In the genomic region with DNA sequence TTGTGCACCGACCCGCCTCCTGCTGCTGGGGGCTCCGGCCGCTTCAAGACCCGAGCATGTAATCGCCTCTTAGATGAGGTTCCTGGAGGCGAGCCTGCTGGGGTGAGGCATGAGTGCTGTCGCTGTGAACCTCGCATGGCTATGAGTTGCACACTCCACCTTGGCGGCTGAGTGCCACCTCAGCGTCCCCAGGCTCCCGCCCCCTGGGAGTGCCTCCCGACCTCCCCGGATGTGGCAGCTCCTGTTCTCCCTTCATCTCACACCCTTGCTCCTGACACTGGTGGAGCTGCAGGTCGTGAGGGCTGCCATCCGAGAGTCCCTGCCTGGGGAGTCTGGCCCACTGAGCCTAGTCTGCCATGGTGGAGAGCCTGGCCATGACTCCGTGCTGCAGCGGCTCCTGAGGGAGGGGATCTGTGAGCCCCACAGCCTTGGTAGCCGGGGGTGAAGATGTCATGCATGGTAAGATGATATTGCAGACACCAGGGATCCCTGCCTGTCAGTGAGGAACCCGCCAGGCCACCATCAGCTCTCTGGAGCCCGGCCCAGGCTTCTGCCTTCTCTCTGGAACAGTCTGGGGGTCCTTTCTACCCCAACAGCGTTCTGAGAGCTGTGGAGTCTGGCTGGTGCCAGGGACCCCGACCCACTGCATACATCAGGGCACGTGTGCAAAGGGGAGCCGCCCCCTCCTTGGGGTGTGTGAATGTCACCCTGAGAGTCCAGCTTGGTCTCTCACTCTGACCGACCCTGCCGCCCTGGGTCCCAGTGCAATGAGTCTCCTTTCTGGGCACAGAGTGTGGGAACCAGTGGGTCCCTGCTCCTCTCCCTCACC, we compare ENCODE assay signal across 22 cellular contexts.
DNase-seq lines count a peak whose midpoint lies in the region; ATAC-seq and TF ChIP-seq lines count a peak whose summit lies in the region.
"Had no signal": no experiment of that assay in that cellular context is flagged by ENCODE, and none has a peak within 500 bp of the region (broad histone marks: within the 10 kb centered on the region; RNA-seq: fewer than 3 reads in every experiment).

No MANE protein-coding gene starts in this region.

- H4K91ac ChIP-seq in trophoblast cell (ENCODE audit: low read depth, low read length): peak overlapping the region; percentile 36

- TF ChIP-seq CTCF in uterus (IDR thresholded peaks at IDR 0.05) (no peak), SK-N-SH (IDR thresholded peaks at IDR 0.05) (no peak)

- H3K4me1 ChIP-seq in trophoblast cell (ENCODE audit: control insufficient read depth in 1 of 2, insufficient read depth in 2 of 2, low read length in 2 of 2) (peaks cover 39 to 42% of the 10 kb centered on the region in 2 experiments), uterus (peaks cover 24 to 27% of the 10 kb centered on the region in 2 donors), SK-N-SH (ENCODE audit: control insufficient read depth in 1 of 2, insufficient read depth in 2 of 2, low read depth in 1 of 2, low read length in 1 of 2) (peaks cover 0 to 51% of the 10 kb centered on the region in 2 experiments; a peak in 1 of 4 replicates)
- H3K4me1 ChIP-seq: pancreas had no signal

- H2AFZ ChIP-seq in trophoblast cell (ENCODE audit: insufficient read depth, low read length, poor library complexity) (peak overlapping the region; percentile 31), SK-N-SH (ENCODE audit: low read depth) (no peak overlapping the region)

- H2BK12ac ChIP-seq in trophoblast cell (ENCODE audit: low read length): peak overlapping the region; percentile 51

- H3K9me3 ChIP-seq in trophoblast cell (ENCODE audit: insufficient read depth, low read depth, low read length) (peaks cover 3% of the 10 kb centered on the region), uterus (no peaks in the 10 kb centered on the region), SK-N-SH (no peaks in the 10 kb centered on the region)
- H3K9me3 ChIP-seq: pancreas had no signal

- no peak overlapping the region for H3K9ac ChIP-seq in trophoblast cell (ENCODE audit: low read length)
- no peak overlapping the region for H3K9ac ChIP-seq in SK-N-SH

- H3K23ac ChIP-seq in trophoblast cell (ENCODE audit: low read length): no peak overlapping the region

- no peak for TF ChIP-seq POLR2A in uterus (IDR thresholded peaks at IDR 0.05)

- no peaks in the 10 kb centered on the region for H3K27me3 ChIP-seq in trophoblast cell (ENCODE audit: insufficient read depth, low read length)
- no peaks in the 10 kb centered on the region for H3K27me3 ChIP-seq in uterus
- no peaks in the 10 kb centered on the region for H3K27me3 ChIP-seq in SK-N-SH (ENCODE audit: insufficient read depth)
- H3K27me3 ChIP-seq: pancreas had no signal

- no peak overlapping the region for H3K4me3 ChIP-seq in trophoblast cell (ENCODE audit: low read depth, low read length)
- no peak overlapping the region for H3K4me3 ChIP-seq in uterus
- H3K4me3 ChIP-seq in SK-N-SH (ENCODE audit: low read depth in 2 of 2, low read length in 1 of 2): no peak overlapping the region
- H3K4me3 ChIP-seq: GM12878, pancreas, SK-N-MC, smooth muscle cell had no signal

- no peak overlapping the region for H4K12ac ChIP-seq in trophoblast cell (ENCODE audit: low read depth, low read length)

- peak overlapping the region; percentile 4 for H4K8ac ChIP-seq in trophoblast cell (ENCODE audit: low read depth, low read length)

- H3K79me2 ChIP-seq in trophoblast cell (ENCODE audit: control insufficient read depth, insufficient read depth, low read length, poor library complexity) (no peaks in the 10 kb centered on the region), SK-N-SH (ENCODE audit: insufficient read depth) (no peaks in the 10 kb centered on the region)

- peak; percentile 68 for DNase-seq in cardiac septum (ENCODE audit: low spot score)
- DNase-seq in left cardiac atrium: no peak
- DNase-seq in islet precursor cell: peak; percentile 54
- DNase-seq in trophoblast cell: no peak
- DNase-seq in uterus: peak in 1 of 2 donors; percentile 21
- DNase-seq in SK-N-SH: no peak
- DNase-seq in T-helper 9 cell: no peak
- no peak for DNase-seq in NOMO-1 treated with dmso at 0.1 percent for 144 hours (lab: John Stamatoyannopoulos, UW; ENCODE audit: unreplicated experiment)
- DNase-seq: activated CD4-positive, alpha-beta T cell treated with anti-CD3 and anti-CD28 coated beads, Interleukin-2, amount 10 ng/mL, durations not matched to agents 24 days and 14 days; activated naive CD4-positive, alpha-beta T cell; DMS 273 treated with DMSO at 0.1 percent for 48 hours; foreskin fibroblast; GDM1; kidney glomerular epithelial cell; NCI-H2171; NCI-H748 treated with DMSO at 0.1 percent for 48 hours; PC-3; stimulated activated CD8-positive, alpha-beta memory T cell treated with anti-CD3 and anti-CD28 coated beads, Interleukin-4, amount 100 ng/mL, for 48 hours had no signal

- no peaks in the 10 kb centered on the region for H3F3A ChIP-seq in SK-N-SH (replicated peaks; ENCODE audit: insufficient read depth)

- WGBS in trophoblast cell (ENCODE audit: extremely low coverage, insufficient coverage, insufficient read length): no CpG with 5 or more reads among the region's 27 CpGs
- WGBS in SK-N-SH (ENCODE audit: low lambda C conversion rate): 81% methylated on average over 6 of the region's 27 CpGs

- H2BK120ac ChIP-seq in trophoblast cell (ENCODE audit: insufficient read depth, low read length, poor library complexity): peak overlapping the region; percentile 40

- H3K9me2 ChIP-seq in SK-N-SH: no peaks in the 10 kb centered on the region

- no peaks in the 10 kb centered on the region for H4K20me1 ChIP-seq in SK-N-SH (ENCODE audit: insufficient read depth)

- CTCF ChIA-PET in SK-N-SH (lab: Yijun Ruan, JAX): interaction anchor here (1.3 kb wide), 1 partner anchor 11 kb away, joined by 3 read pairs; no protein-coding TSS in a partner anchor

- TF ChIP-seq RAD21 in SK-N-SH (IDR thresholded peaks at IDR 0.05; ENCODE audit: low read length): no peak

- H2AK5ac ChIP-seq in trophoblast cell (ENCODE audit: low read length): peak overlapping the region; percentile 67

- H3K14ac ChIP-seq in trophoblast cell (ENCODE audit: low read length): peak overlapping the region; percentile 35

- H3K4me2 ChIP-seq in trophoblast cell (ENCODE audit: low read length) (no peak overlapping the region), SK-N-SH (no peak overlapping the region)

- H3K18ac ChIP-seq in trophoblast cell (ENCODE audit: low read length): peak overlapping the region; percentile 32

- H2BK5ac ChIP-seq in trophoblast cell (ENCODE audit: low read depth, low read length, poor library complexity): peak overlapping the region; percentile 6

- intact Hi-C loops in cardiac septum (cut with DNase I) (loop anchor here (5.0 kb wide), 1 partner anchor 62 kb away; no protein-coding TSS in a partner anchor), left cardiac atrium (cut with DNase I) (no loop called here), uterus (cut with DNase I; ENCODE audit: low total_unique reads) (no loop called here)

- no peak for ATAC-seq in left cardiac atrium
- ATAC-seq: GM12878, PC-3 had no signal

- POLR2A ChIA-PET in SK-N-SH (lab: Yijun Ruan, JAX): interaction anchor here (1.7 kb wide), 1 partner anchor 70 kb away, joined by 4 read pairs; no protein-coding TSS in a partner anchor

- no peak for TF ChIP-seq EP300 in SK-N-SH (IDR thresholded peaks at IDR 0.05; ENCODE audit: borderline replicate concordance in 1 of 2, low read depth in 1 of 2, low read length in 1 of 2)

- H3K36me3 ChIP-seq in trophoblast cell (ENCODE audit: control insufficient read depth in 1 of 2, insufficient read depth in 2 of 2, low read length in 2 of 2) (no peaks in the 10 kb centered on the region), uterus (no peaks in the 10 kb centered on the region), SK-N-SH (replicated peaks in 1 of 2; ENCODE audit: control insufficient read depth in 1 of 2, insufficient read depth in 2 of 2, low read length in 1 of 2) (no peaks in the 10 kb centered on the region)
- H3K36me3 ChIP-seq: pancreas had no signal

- H3K27ac ChIP-seq in trophoblast cell (ENCODE audit: low read depth, low read length): no peak overlapping the region
- peak overlapping the region; percentile 76 to 79 for H3K27ac ChIP-seq in uterus
- no peak overlapping the region for H3K27ac ChIP-seq in SK-N-SH (ENCODE audit: low read depth in 2 of 2, low read length in 1 of 2)
- H3K27ac ChIP-seq: SK-N-MC had no signal

- H3K4ac ChIP-seq in trophoblast cell (ENCODE audit: low read depth, low read length): no peak overlapping the region

- peaks cover 38% of the 10 kb centered on the region for H3K79me1 ChIP-seq in trophoblast cell (ENCODE audit: low read length)

TF ChIP-seq in SK-N-SH, 30 proteins besides CTCF, POLR2A, EP300 and RAD21:
- no peak for TF ChIP-seq NFIC (IDR thresholded peaks at IDR 0.05; ENCODE audit: borderline replicate concordance)
- TF ChIP-seq ELF1 (IDR thresholded peaks at IDR 0.05): no peak
TF ChIP-seq in SK-N-SH: peak in this region for 0.

Comparison
In these comparisons a context has a peak if more than half of its experiments do, and no peak if none do; other contexts are left out.
1. DNase-seq: peak in cardiac septum (single experiment) and islet precursor cell (single experiment); none in left cardiac atrium (single experiment), trophoblast cell (0 of 2), SK-N-SH (single experiment), T-helper 9 cell (single experiment) and NOMO-1 treated with dmso at 0.1 percent for 144 hours (single experiment).
2. H3K27ac ChIP-seq: peak in uterus (2 of 2); none in trophoblast cell (single experiment) and SK-N-SH (0 of 2).